In the genomic region with DNA sequence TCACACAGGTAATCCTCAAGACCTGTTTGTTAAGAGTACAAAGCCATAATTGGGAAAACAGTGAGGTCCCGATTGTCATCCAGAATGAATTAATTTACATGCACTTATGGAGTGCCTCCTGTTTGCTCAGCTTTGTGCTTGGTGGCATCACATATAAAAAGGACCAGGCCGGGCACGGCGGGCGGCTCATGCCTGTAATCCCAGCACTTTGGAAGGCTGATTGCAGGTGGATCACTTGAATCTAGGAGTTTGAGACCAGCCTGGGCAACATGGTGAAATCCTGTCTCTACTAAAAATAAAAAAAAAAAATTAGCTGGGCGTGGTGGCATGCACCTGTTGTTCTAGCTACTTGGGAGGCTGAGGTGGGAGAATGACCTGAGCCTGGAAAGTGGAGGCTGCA, we compare ENCODE assay signal across 15 cellular contexts.
A peak's percentile ranks its signal among the peaks of the same experiment; 100 is the strongest.
DNase-seq lines count a peak whose midpoint lies in the region; ATAC-seq and TF ChIP-seq lines count a peak whose summit lies in the region.
"Had no signal": no experiment of that assay in that cellular context is flagged by ENCODE, and none has a peak within 500 bp of the region (broad histone marks: within the 10 kb centered on the region; RNA-seq: fewer than 3 reads in every experiment).

No MANE protein-coding gene starts in this region.

- no peak overlapping the region for H2BK20ac ChIP-seq in IMR-90 (ENCODE audit: low read depth, low read length)

- no peak for TF ChIP-seq POLR2A in IMR-90 (IDR thresholded peaks at IDR 0.05; ENCODE audit: low read depth, low read length)
- no peak for TF ChIP-seq POLR2A in sigmoid colon (IDR thresholded peaks at IDR 0.05)
- no peak for TF ChIP-seq POLR2A in spleen (IDR thresholded peaks at IDR 0.05)

- no TSS peak for BruUV-seq in IMR-90 (replicated peaks; lab: Mats Ljungman, UMichigan)

- H3K4me3 Mint-ChIP-seq in endodermal cell, result no peak overlapping the region
- H3K4me3 Mint-ChIP-seq: B cell; CD4-positive, CD25-positive, alpha-beta regulatory T cell; CD8-positive, alpha-beta memory T cell; H9 had no signal

- TF ChIP-seq CTCF in IMR-90 (conservative IDR thresholded peaks at IDR 0.05; ENCODE audit: low read depth, low read length), result no peak
- TF ChIP-seq CTCF in endodermal cell (conservative IDR thresholded peaks at IDR 0.05), result no peak
- TF ChIP-seq CTCF in sigmoid colon (IDR thresholded peaks at IDR 0.05), result no peak
- no peak for TF ChIP-seq CTCF in spleen (IDR thresholded peaks at IDR 0.05 in 8 of 11, conservative IDR thresholded peaks at IDR 0.05 in 3 of 11)

- no peak overlapping the region; a peak in 1 of 4 replicates for H4K8ac ChIP-seq in IMR-90 (ENCODE audit: low read depth in 2 of 2, low read length in 2 of 2)

- no peak overlapping the region for H4K5ac ChIP-seq in IMR-90 (ENCODE audit: low read depth, low read length)

- H4K91ac ChIP-seq in IMR-90 (ENCODE audit: insufficient read depth, low read depth, low read length), result no peak overlapping the region

- peaks cover 24% of the 10 kb centered on the region for H3K4me1 Mint-ChIP-seq in endodermal cell
- H3K4me1 Mint-ChIP-seq: CD4-positive, CD25-positive, alpha-beta regulatory T cell had no signal

- H2BK5ac ChIP-seq in IMR-90 (ENCODE audit: low read depth, low read length, poor library complexity, severe bottlenecking), result no peak overlapping the region

- no peak overlapping the region for H2AK5ac ChIP-seq in IMR-90 (ENCODE audit: low read depth, low read length)

- H3K79me1 ChIP-seq in IMR-90 (ENCODE audit: low read depth in 1 of 2, low read length in 2 of 2), result peaks cover 4 to 10% of the 10 kb centered on the region in 2 experiments; a peak in 2 of 4 replicates

- CTCF ChIA-PET in IMR-90 (lab: Yijun Ruan, JAX), result interaction anchor here (0.6 kb wide), 1 partner anchor 237 kb away, joined by 3 read pairs; no protein-coding TSS in a partner anchor

- no peaks in the 10 kb centered on the region for H3K27me3 Mint-ChIP-seq in endodermal cell (ENCODE audit: insufficient read depth)

- H2AK9ac ChIP-seq in IMR-90 (replicated peaks; ENCODE audit: low read depth, low read length, poor library complexity), result no peak overlapping the region

- H3K9me1 ChIP-seq in IMR-90 (ENCODE audit: insufficient read depth, low read length), result peaks cover 20% of the 10 kb centered on the region

- no CpG with 5 or more reads among the region's 6 CpGs for whole genome bisulfite sequencing in IMR-90 (ENCODE audit: extremely low coverage in 2 of 2, insufficient read length in 1 of 2), 2 experiments
- 95 to 98% methylated on average over 5 to 6 of the region's 6 CpGs for WGBS in endodermal cell (ENCODE audit: insufficient coverage in 1 of 2, insufficient read length in 1 of 2), 2 experiments
- WGBS in sigmoid colon, 2 donors, result 94 to 97% methylated on average over 6 of the region's 6 CpGs
- 89 to 98% (median 94%) methylated on average over 6 of the region's 6 CpGs for WGBS in spleen, 5 donors

- no peak overlapping the region for H2BK120ac ChIP-seq in IMR-90 (ENCODE audit: low read depth, low read length)

- no peak for TF ChIP-seq EP300 in sigmoid colon (IDR thresholded peaks at IDR 0.05)

- H3K18ac ChIP-seq in IMR-90 (ENCODE audit: low read depth, low read length), result no peak overlapping the region

- no peaks in the 10 kb centered on the region for H3K9me3 ChIP-seq in IMR-90 (ENCODE audit: control insufficient read depth, insufficient read depth, low read length)
- H3K9me3 ChIP-seq in endodermal cell (ENCODE audit: control insufficient read depth, low read length), result no peaks in the 10 kb centered on the region
- H3K9me3 ChIP-seq in sigmoid colon, result no peaks in the 10 kb centered on the region
- no peaks in the 10 kb centered on the region for H3K9me3 ChIP-seq in spleen

- dilution Hi-C loops in IMR-90 (cut with HindIII; ENCODE audit: low sequenced_read_pairs, unreplicated experiment), result no loop called here

- no peak overlapping the region for H3K27ac Mint-ChIP-seq in endodermal cell
- H3K27ac Mint-ChIP-seq: B cell; CD4-positive, CD25-positive, alpha-beta regulatory T cell; CD8-positive, alpha-beta memory T cell had no signal

- no peak overlapping the region for H3K9ac ChIP-seq in IMR-90 (ENCODE audit: low read depth, low read length)
- no peak overlapping the region for H3K9ac ChIP-seq in endodermal cell (ENCODE audit: extremely low read depth, low read length, poor library complexity, severe bottlenecking)

- H3K56ac ChIP-seq in IMR-90 (ENCODE audit: extremely low read depth, insufficient read depth, low read length), result no peak overlapping the region

- no peaks in the 10 kb centered on the region for H3K9me3 Mint-ChIP-seq in endodermal cell
- H3K9me3 Mint-ChIP-seq: CD8-positive, alpha-beta memory T cell; H9 had no signal

- no peak overlapping the region for H2AFZ ChIP-seq in IMR-90 (replicated peaks; ENCODE audit: low read length, poor library complexity)

- H3K4ac ChIP-seq in IMR-90 (ENCODE audit: low read depth, low read length), result 0 out of 2 replicates have a peak overlapping the region, but pooled peaks have one; percentile 89

- no peak for TF ChIP-seq RAD21 in IMR-90 (IDR thresholded peaks at IDR 0.05; ENCODE audit: low read length)

- no peak for DNase-seq in IMR-90
- peak; percentile 5 for DNase-seq in endodermal cell
- DNase-seq in sigmoid colon, result peak; percentile 5
- DNase-seq in stimulated activated CD4-positive, alpha-beta T cell treated with anti-CD3 and anti-CD28 coated beads, Interleukin-4, amount 100 ng/mL, for 4 hours, result no peak
- DNase-seq in spleen, result no peak
- no peak for DNase-seq in medulla oblongata (ENCODE audit: extremely low spot score)
- DNase-seq: C1 segment of cervical spinal cord; CD4-positive, CD25-positive, alpha-beta regulatory T cell; CD8-positive, alpha-beta memory T cell; DMS153; DMS79; GF-D8 had no signal

- in situ Hi-C loops in IMR-90 (cut with MboI; ENCODE audit: low sequenced_read_pairs), result no loop called here

- H3K23ac ChIP-seq in IMR-90 (ENCODE audit: low read depth, low read length), result no peak overlapping the region

- H3K36me3 Mint-ChIP-seq in endodermal cell (ENCODE audit: low read depth), result no peaks in the 10 kb centered on the region
- H3K36me3 Mint-ChIP-seq: CD4-positive, CD25-positive, alpha-beta regulatory T cell; CD8-positive, alpha-beta memory T cell had no signal

- no peak overlapping the region for H2BK15ac ChIP-seq in IMR-90 (ENCODE audit: low read depth, low read length)

- H3K4me1 ChIP-seq in IMR-90 (ENCODE audit: control insufficient read depth, insufficient read depth, low read length) (peaks cover 35% of the 10 kb centered on the region), endodermal cell (ENCODE audit: control insufficient read depth, insufficient read depth, low read length) (no peaks in the 10 kb centered on the region), sigmoid colon (peaks cover 0 to 89% (median 78%) of the 10 kb centered on the region in 4 donors), spleen (peaks cover 0 to 40% (median 15%) of the 10 kb centered on the region in 6 donors)

- ATAC-seq in IMR-90 (ENCODE audit: low read depth), result no peak
- ATAC-seq: HepG2 had no signal

- H3K27me3 ChIP-seq in IMR-90 (ENCODE audit: control insufficient read depth, insufficient read depth, low read length) (no peaks in the 10 kb centered on the region), endodermal cell (ENCODE audit: control insufficient read depth, insufficient read depth, low read length, poor library complexity, severe bottlenecking) (no peaks in the 10 kb centered on the region), sigmoid colon (no peaks in the 10 kb centered on the region), spleen (replicated peaks in 1 of 7) (peaks cover 0 to 9% (median 0%) of the 10 kb centered on the region in 7 donors)

- no peak overlapping the region for H3K4me2 ChIP-seq in IMR-90 (ENCODE audit: low read depth, low read length)

- intact Hi-C loops in IMR-90 (cut with micrococcal nuclease) (loop anchor here (5.0 kb wide), 1 partner anchor 97 kb away; no protein-coding TSS in a partner anchor), sigmoid colon (cut with DNase I) (loop anchor here (10.0 kb wide), 1 partner anchor 195 kb away; no protein-coding TSS in a partner anchor), spleen (cut with DNase I; ENCODE audit: low total_unique reads) (no loop called here)

- peaks cover 4% of the 10 kb centered on the region; the same call in 1 of the 2 replicates for H4K20me1 ChIP-seq in IMR-90 (ENCODE audit: insufficient read depth, low read length)

- H3K36me3 ChIP-seq in IMR-90 (ENCODE audit: control insufficient read depth, insufficient read depth, low read length) (no peaks in the 10 kb centered on the region), endodermal cell (ENCODE audit: control insufficient read depth, insufficient read depth, low read length) (no peaks in the 10 kb centered on the region), sigmoid colon (no peaks in the 10 kb centered on the region), spleen (no peaks in the 10 kb centered on the region)

- no peak overlapping the region for H3K14ac ChIP-seq in IMR-90 (replicated peaks; ENCODE audit: low read depth, low read length)

- no peak overlapping the region for H3K4me3 ChIP-seq in IMR-90 (ENCODE audit: insufficient read depth, low read depth, low read length)
- H3K4me3 ChIP-seq in endodermal cell (ENCODE audit: low read length), result no peak overlapping the region
- H3K4me3 ChIP-seq in sigmoid colon, result no peak overlapping the region
- H3K4me3 ChIP-seq in spleen, result no peak overlapping the region

- no peak overlapping the region for H3K27ac ChIP-seq in IMR-90 (ENCODE audit: insufficient read depth, low read length)
- no peak overlapping the region for H3K27ac ChIP-seq in endodermal cell (ENCODE audit: low read depth, low read length)
- peak overlapping the region; percentile 69 to 82 (median 73) for H3K27ac ChIP-seq in sigmoid colon
- H3K27ac ChIP-seq in spleen, result no peak overlapping the region

- POLR2A ChIA-PET in IMR-90 (lab: Charles Lee; ENCODE audit: unreplicated experiment), result no interaction called here

TF ChIP-seq in IMR-90, 13 proteins besides CTCF, POLR2A, EP300 and RAD21:
- TF ChIP-seq RFX5 (IDR thresholded peaks at IDR 0.05; ENCODE audit: low read depth, low read length) (no peak), MAZ (IDR thresholded peaks at IDR 0.05; ENCODE audit: borderline replicate concordance, low read depth, low read length) (no peak), CHD1 (IDR thresholded peaks at IDR 0.05; ENCODE audit: low read depth, low read length) (no peak), NFE2L2 (IDR thresholded peaks at IDR 0.05; ENCODE audit: low read depth, low read length) (no peak), FOS (IDR thresholded peaks at IDR 0.05; ENCODE audit: low read depth, low read length) (no peak)

Comparison
In these comparisons a context has a peak if more than half of its experiments do, and no peak if none do; other contexts are left out.
1. DNase-seq: peak in endodermal cell (single experiment) and sigmoid colon (single experiment); none in IMR-90 (single experiment), stimulated activated CD4-positive, alpha-beta T cell treated with anti-CD3 and anti-CD28 coated beads, Interleukin-4, amount 100 ng/mL, for 4 hours (0 of 2), spleen (single experiment) and medulla oblongata (single experiment).
2. H3K27ac ChIP-seq: peak in sigmoid colon (4 of 4); none in IMR-90 (single experiment), endodermal cell (single experiment) and spleen (0 of 8).